13 cellular contexts compared by ENCODE assay signal in genomic region chr2:220077488-220077887, GRCh38.
DNase-seq lines count a peak whose midpoint lies in the region; ATAC-seq and TF ChIP-seq lines count a peak whose summit lies in the region.
"Had no signal": no experiment of that assay in that cellular context is flagged by ENCODE, and none has a peak within 500 bp of the region (broad histone marks: within the 10 kb centered on the region; RNA-seq: fewer than 3 reads in every experiment).

No MANE protein-coding gene starts in this region.

- H3K4me1 Mint-ChIP-seq in osteocyte (ENCODE audit: unreplicated experiment): peaks cover 68% of the 10 kb centered on the region
- H3K4me1 Mint-ChIP-seq in activated T-cell treated with anti-CD3 and anti-CD28 coated beads, Interleukin-2, amount 50 U/mL, for 72 hours (ENCODE audit: low read depth): no peaks in the 10 kb centered on the region
- H3K4me1 Mint-ChIP-seq: naive B cell had no signal

- no peak for TF ChIP-seq POLR2A in GM18505 (IDR thresholded peaks at IDR 0.05; ENCODE audit: borderline replicate concordance, extremely low read depth, insufficient read depth, insufficient read length)

- ATAC-seq in SK-N-SH treated with all-trans-retinoic acid at 6 μM for 48 hours (peak; percentile 33), GM18858 (IDR thresholded peaks at IDR 0.05; ENCODE audit: unreplicated experiment) (no peak), GM18505 (IDR thresholded peaks at IDR 0.05; ENCODE audit: unreplicated experiment) (no peak)
- ATAC-seq in activated T-cell treated with anti-CD3 and anti-CD28 coated beads, Interleukin-2, amount 50 U/mL, for 72 hours (replicated peaks in 1 of 2): no peak

- no peak overlapping the region for H3K4me3 Mint-ChIP-seq in osteocyte (ENCODE audit: unreplicated experiment)
- no peak overlapping the region for H3K4me3 Mint-ChIP-seq in activated T-cell treated with anti-CD3 and anti-CD28 coated beads, Interleukin-2, amount 50 U/mL, for 72 hours
- H3K4me3 Mint-ChIP-seq: naive B cell had no signal

- DNase-seq in AG09319 (ENCODE audit: extremely low read depth, low read depth): peak; percentile 57
- DNase-seq in fibroblast of peridontal ligament (ENCODE audit: extremely low read depth): peak; percentile 80
- DNase-seq in osteocyte (ENCODE audit: extremely low spot score, unreplicated experiment): no peak
- DNase-seq in cerebellum (ENCODE audit: low spot score): no peak
- DNase-seq in activated T-cell treated with anti-CD3 and anti-CD28 coated beads, Interleukin-2, amount 50 U/mL, for 72 hours: no peak
- DNase-seq: activated gamma-delta T cell treated with Interleukin-2 at 50 U/mL for 16 hours; effector memory CD4-positive, alpha-beta T cell; MM.1S; naive B cell; stimulated activated naive CD4-positive, alpha-beta T cell had no signal

- TF ChIP-seq CTCF in AG09319 (IDR thresholded peaks at IDR 0.05; ENCODE audit: low read depth, low read length): no peak
- no peak for TF ChIP-seq CTCF in osteocyte (IDR thresholded peaks at IDR 0.05)

- H3K36me3 Mint-ChIP-seq in osteocyte (ENCODE audit: unreplicated experiment): no peaks in the 10 kb centered on the region
- no peaks in the 10 kb centered on the region for H3K36me3 Mint-ChIP-seq in activated T-cell treated with anti-CD3 and anti-CD28 coated beads, Interleukin-2, amount 50 U/mL, for 72 hours (ENCODE audit: insufficient read depth in 2 of 2)
- H3K36me3 Mint-ChIP-seq: naive B cell had no signal

- peak overlapping the region; percentile 96 for H3K27ac Mint-ChIP-seq in osteocyte (ENCODE audit: unreplicated experiment)
- no peak overlapping the region for H3K27ac Mint-ChIP-seq in activated T-cell treated with anti-CD3 and anti-CD28 coated beads, Interleukin-2, amount 50 U/mL, for 72 hours
- H3K27ac Mint-ChIP-seq: naive B cell had no signal

- H3K9me3 Mint-ChIP-seq in osteocyte (ENCODE audit: unreplicated experiment): no peaks in the 10 kb centered on the region
- no peaks in the 10 kb centered on the region for H3K9me3 Mint-ChIP-seq in activated T-cell treated with anti-CD3 and anti-CD28 coated beads, Interleukin-2, amount 50 U/mL, for 72 hours

- H3K27me3 Mint-ChIP-seq in osteocyte (ENCODE audit: unreplicated experiment): no peaks in the 10 kb centered on the region
- H3K27me3 Mint-ChIP-seq in activated T-cell treated with anti-CD3 and anti-CD28 coated beads, Interleukin-2, amount 50 U/mL, for 72 hours (ENCODE audit: low read depth): peaks cover 7% of the 10 kb centered on the region
- H3K27me3 Mint-ChIP-seq: naive B cell had no signal

TF ChIP-seq in SK-N-SH treated with all-trans-retinoic acid at 6 μM for 48 hours, 23 proteins besides CTCF, POLR2A, EP300 and RAD21:
- no peak for TF ChIP-seq ZNF565 (CRISPR knock-in tag; conservative IDR thresholded peaks at IDR 0.05; ENCODE audit: low read depth)

Comparison
In these comparisons a context has a peak if more than half of its experiments do, and no peak if none do; other contexts are left out.
1. DNase-seq: peak in AG09319 (single experiment) and fibroblast of peridontal ligament (single experiment); none in osteocyte (single experiment), cerebellum (single experiment) and activated T-cell treated with anti-CD3 and anti-CD28 coated beads, Interleukin-2, amount 50 U/mL, for 72 hours (0 of 2).